Comparison of ENCODE assay signal across 8 cellular contexts in the genomic region with DNA sequence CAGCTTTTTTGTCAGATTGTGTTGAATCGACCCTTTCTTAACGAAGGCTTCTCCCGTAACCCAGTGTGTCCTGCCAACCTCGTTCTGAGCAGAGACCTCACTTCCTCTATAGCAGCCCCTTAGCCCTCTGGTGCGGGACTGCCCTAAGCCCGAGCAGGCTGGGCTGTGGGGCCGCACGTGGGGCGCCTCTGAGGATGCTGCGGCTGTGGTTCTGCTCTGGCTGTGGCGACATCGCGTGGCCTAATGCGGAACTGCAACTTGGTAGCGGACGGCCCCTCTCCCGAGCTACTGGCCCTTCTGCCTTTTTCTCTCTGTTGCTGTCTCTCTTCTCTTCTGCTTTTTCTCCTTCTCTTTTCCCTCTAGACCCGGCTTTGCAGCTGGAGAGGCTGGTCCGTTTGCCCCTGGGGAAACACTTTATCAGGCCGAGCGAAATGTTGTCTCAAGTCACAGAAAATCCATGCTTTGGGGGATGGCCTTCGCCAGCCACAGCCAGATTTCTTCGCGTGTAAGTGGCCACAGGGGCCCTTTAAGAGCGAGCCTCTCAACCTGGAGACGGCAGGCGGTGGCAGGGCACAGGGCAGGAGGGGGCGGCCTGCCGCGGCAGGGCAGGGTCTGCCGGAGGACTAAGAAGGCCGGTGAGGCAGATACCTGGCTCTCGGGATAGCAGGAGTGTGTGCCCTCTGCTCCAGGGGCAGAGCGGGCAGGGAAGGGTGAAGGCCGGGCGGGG. TPM values are rescaled to one million over a fixed set of nuclear protein-coding genes. Genes with fewer than 3 reads are reported as not detected.
A peak's percentile ranks its signal among the peaks of the same experiment; 100 is the strongest.
DNase-seq lines count a peak whose midpoint lies in the region; ATAC-seq and TF ChIP-seq lines count a peak whose summit lies in the region.

No MANE protein-coding gene starts in this region.

- peaks cover 7 to 10% (median 9%) of the 10 kb centered on the region in 3 donors for H3K4me1 Mint-ChIP-seq in naive B cell

- BruUV-seq in OCI-LY7 (replicated peaks; lab: Mats Ljungman, UMichigan) = no TSS peak

- peak overlapping the region; percentile 75; the same call in 1 of the 2 replicates for H2AFZ ChIP-seq in OCI-LY7 (ENCODE audit: low read length)

- peaks cover 5% of the 10 kb centered on the region for H3K4me1 ChIP-seq in OCI-LY7 (ENCODE audit: insufficient read depth, low read length, poor library complexity, severe bottlenecking)

- intact Hi-C loops in OCI-LY7 (cut with micrococcal nuclease; ENCODE audit: unreplicated experiment) = loop anchor here (1.0 kb wide), 1 partner anchor 335 kb away; no protein-coding TSS in a partner anchor

- POLR2A ChIA-PET in OCI-LY7 (lab: Charles Lee) = no interaction called here

- TF ChIP-seq CTCF in OCI-LY7 (conservative IDR thresholded peaks at IDR 0.05; ENCODE audit: low read length) = peak; percentile 94

- DNase-seq in ELF-1 (ENCODE audit: low read depth, low spot score) (peak; percentile 93), OCI-LY7 (ENCODE audit: low spot score) (peak; percentile 83), activated T-cell treated with anti-CD3 and anti-CD28 coated beads for 1 hour (ENCODE audit: low read depth) (peak; percentile 81), erythroblast (lab: John Stamatoyannopoulos, UW) (peak; percentile 69 to 82), naive B cell (peak; percentile 76)
- peak; percentile 67 to 83 for DNase-seq in stimulated activated CD8-positive, alpha-beta memory T cell treated with anti-CD3 and anti-CD28 coated beads, Interleukin-7, amount 100 ng/mL, for 1 hour (ENCODE audit: low read depth in 2 of 2)

- H3K4me2 ChIP-seq in OCI-LY7 (ENCODE audit: low read length) = peak overlapping the region; percentile 38; the same call in 1 of the 2 replicates

- H3K27ac Mint-ChIP-seq in naive B cell = peak overlapping the region in 2 of 6 donors; percentile 42 to 82

- H3K36me3 ChIP-seq in OCI-LY7 (ENCODE audit: insufficient read depth, low read length) = no peaks in the 10 kb centered on the region

- CTCF ChIA-PET in OCI-LY7 (lab: Charles Lee; ENCODE audit: unreplicated experiment) = interaction anchor here (1.0 to 1.2 kb wide), 2 partner anchors 336 to 337 kb away, joined by 3 to 4 read pairs; no protein-coding TSS in a partner anchor

- no peaks in the 10 kb centered on the region for H3K9me2 ChIP-seq in OCI-LY7 (ENCODE audit: insufficient read depth, low read length)

- ATAC-seq in HG02852 (IDR thresholded peaks at IDR 0.05; ENCODE audit: unreplicated experiment) (peak; percentile 68), naive B cell (ENCODE audit: low read depth in 2 of 2) (peak; percentile 99 to 100), HG03469 (IDR thresholded peaks at IDR 0.05; ENCODE audit: unreplicated experiment) (no peak)

- no peaks in the 10 kb centered on the region for H4K20me1 ChIP-seq in OCI-LY7 (ENCODE audit: insufficient read depth, low read length)

- peak overlapping the region in 3 of 8 donors; percentile 12 to 45 (median 30) for H3K4me3 Mint-ChIP-seq in naive B cell

- H3K27ac ChIP-seq in OCI-LY7 (ENCODE audit: low read depth, low read length, poor library complexity, severe bottlenecking) = no peak overlapping the region

- no peak overlapping the region for H3K4me3 ChIP-seq in OCI-LY7 (ENCODE audit: low read depth, low read length, poor library complexity, severe bottlenecking)

- H3K9me3 Mint-ChIP-seq in naive B cell = no peaks in the 10 kb centered on the region

- H3K79me2 ChIP-seq in OCI-LY7 (ENCODE audit: insufficient read depth, low read depth, low read length) = no peaks in the 10 kb centered on the region

- peaks cover 5 to 14% (median 13%) of the 10 kb centered on the region in 3 donors for H3K27me3 Mint-ChIP-seq in naive B cell

- TF ChIP-seq POLR2A in erythroblast (IDR thresholded peaks at IDR 0.05; ENCODE audit: low read length) = no peak

- no peaks in the 10 kb centered on the region for H3K9me3 ChIP-seq in OCI-LY7 (ENCODE audit: low read length)

- no peaks in the 10 kb centered on the region for H3K36me3 Mint-ChIP-seq in naive B cell

RNA-seq across cellular contexts. Expression of gene KIF23, which starts 19.4 kb away (rescaled TPM):
- 54.0 and 66.1 TPM in 2 replicates for total RNA-seq in OCI-LY7 (2014; rRNA removed; shearing (Covaris generic))
- 61.6 and 76.5 TPM in 2 replicates for total RNA-seq in OCI-LY7 (2022)
- polyA plus RNA-seq in naive B cell (ENCODE audit: low read depth in 6 of 6) = under 1 TPM in 1 of 6 donors, not detected in 5; 0.17 TPM

RNA-seq across cellular contexts. Expression of gene RPLP1, which starts 57.9 kb away (rescaled TPM):
- total RNA-seq in OCI-LY7 (2014; rRNA removed; shearing (Covaris generic)) = 469 and 889 TPM in 2 replicates
- 2,251 and 2,407 TPM in 2 replicates for total RNA-seq in OCI-LY7 (2022)
- polyA plus RNA-seq in naive B cell (ENCODE audit: low read depth in 6 of 6) = 1,000 to 10,000 TPM; 1,064 to 2,586 (median 2,135) TPM
